20 cellular contexts compared by ENCODE assay signal in the genomic region with DNA sequence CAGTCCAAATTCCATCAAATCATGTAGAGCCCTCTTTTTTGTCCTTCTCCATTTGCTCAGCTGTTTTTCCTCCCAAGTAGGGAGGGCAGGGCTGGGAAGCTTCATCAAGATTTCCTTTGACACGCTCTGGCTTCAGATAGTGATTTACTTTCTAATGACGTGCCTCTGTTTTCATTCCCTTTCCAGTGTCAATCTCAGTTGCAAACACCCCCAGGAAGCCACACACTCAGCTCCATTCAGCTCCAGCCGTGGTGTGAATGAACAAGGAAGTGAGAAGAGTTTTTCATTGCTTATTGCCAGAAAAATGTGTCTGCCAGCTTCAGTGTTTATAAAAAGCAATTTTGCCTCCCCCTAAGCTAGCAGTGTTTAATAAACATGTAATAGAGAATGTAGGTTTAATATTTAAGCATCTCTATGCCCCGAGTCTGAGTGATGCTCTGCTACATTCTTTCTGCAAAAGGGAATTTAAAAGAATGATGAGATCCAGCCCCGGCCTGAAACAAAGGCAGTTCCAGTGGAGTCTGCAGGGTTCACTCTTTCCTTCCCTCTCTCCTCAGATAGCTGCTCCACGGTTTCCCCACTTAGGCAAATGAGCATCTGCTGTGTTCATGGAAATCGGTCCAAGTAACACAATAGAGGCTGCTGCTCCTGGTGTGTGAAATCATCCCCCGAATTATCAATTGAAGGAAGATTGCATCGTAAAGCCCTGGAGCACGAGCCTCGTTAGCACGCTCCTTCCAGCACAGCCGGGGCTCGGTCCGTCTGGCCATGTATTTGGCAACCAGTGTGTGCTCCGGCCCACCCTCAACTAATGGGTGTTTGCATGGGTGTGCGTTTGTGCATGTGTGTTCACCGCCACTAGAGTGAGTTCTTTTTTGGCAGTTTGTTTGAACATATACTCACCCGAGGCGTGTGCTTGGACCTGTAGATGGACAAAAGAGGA.
DNase-seq lines count a peak whose midpoint lies in the region; ATAC-seq and TF ChIP-seq lines count a peak whose summit lies in the region.
"Had no signal": no experiment of that assay in that cellular context is flagged by ENCODE, and none has a peak within 500 bp of the region (broad histone marks: within the 10 kb centered on the region; RNA-seq: fewer than 3 reads in every experiment).

No MANE protein-coding gene starts in this region.

- CTCF ChIA-PET in PC-3 (lab: Charles Lee) = no interaction called here

- no peaks in the 10 kb centered on the region for H3K9me2 ChIP-seq in PC-3 (replicated peaks; ENCODE audit: low read length)

- H3K79me2 ChIP-seq in PC-3 (ENCODE audit: low read length) = no peaks in the 10 kb centered on the region

- no peak overlapping the region for H3K27ac ChIP-seq in PC-3 (ENCODE audit: low read length)
- H3K27ac ChIP-seq: RWPE1, upper lobe of left lung had no signal

- no peak overlapping the region for H3K4me2 ChIP-seq in PC-3 (ENCODE audit: low read length)

- TF ChIP-seq CTCF in omental fat pad (IDR thresholded peaks at IDR 0.05) (no peak), PC-3 (conservative IDR thresholded peaks at IDR 0.05; ENCODE audit: low read depth, low read length) (no peak)

- DNase-seq in NCI-H2081 treated with DMSO at 0.1 percent for 48 hours (lab: John Stamatoyannopoulos, UW) (peak; percentile 47), RPMI8226 (peak; percentile 55), medulla oblongata (ENCODE audit: extremely low spot score) (peak; percentile 74), sciatic nerve (ENCODE audit: low spot score) (no peak), omental fat pad (ENCODE audit: low spot score) (no peak), PC-3 (no peak), NCI-H2029 (lab: John Stamatoyannopoulos, UW) (no peak)
- DNase-seq: activated CD4-positive, CD25-positive, alpha-beta regulatory T cell; activated CD8-positive, alpha-beta T cell treated with anti-CD3 and anti-CD28 coated beads, Interleukin-2, amount 10 ng/mL, durations not matched to agents 7 days and 5 days; activated naive CD4-positive, alpha-beta T cell treated with Interleukin-2 at 50 U/mL for 16 hours; activated T-cell treated with anti-CD3 and anti-CD28 coated beads, Interleukin-2, amount 50 U/mL, for 4 hours; CD8-positive, alpha-beta memory T cell; erythroblast; foreskin melanocyte; H9; NCI-H1048; nephron progenitor cell had no signal

- no TSS peak for BruUV-seq in PC-3 (replicated peaks; lab: Mats Ljungman, UMichigan)

- intact Hi-C loops in sciatic nerve (cut with DNase I) (no loop called here), PC-3 (cut with micrococcal nuclease) (no loop called here)

- no peaks in the 10 kb centered on the region for H3K4me1 ChIP-seq in PC-3 (ENCODE audit: insufficient read depth, low read length)
- H3K4me1 ChIP-seq: upper lobe of left lung had no signal

- no peaks in the 10 kb centered on the region for H3K36me3 ChIP-seq in PC-3 (ENCODE audit: low read depth, low read length)
- H3K36me3 ChIP-seq: upper lobe of left lung had no signal

- POLR2A ChIA-PET in PC-3 (lab: Charles Lee; ENCODE audit: unreplicated experiment) = no interaction called here

- H4K20me1 ChIP-seq in PC-3 (ENCODE audit: low read length) = no peaks in the 10 kb centered on the region

- H3K9me3 ChIP-seq in PC-3 (ENCODE audit: low read length) = no peaks in the 10 kb centered on the region
- H3K9me3 ChIP-seq: upper lobe of left lung had no signal

- peaks cover 11% of the 10 kb centered on the region; the same call in 1 of the 2 replicates for H3K27me3 ChIP-seq in PC-3 (ENCODE audit: low read length)
- H3K27me3 ChIP-seq: upper lobe of left lung had no signal

- no peak overlapping the region for H2AFZ ChIP-seq in PC-3 (ENCODE audit: low read length)

- no peaks in the 10 kb centered on the region for H3F3A ChIP-seq in PC-3 (ENCODE audit: low read length, unreplicated experiment)

- H3K4me3 ChIP-seq in PC-3 (ENCODE audit: low read length) = no peak overlapping the region
- H3K4me3 ChIP-seq: upper lobe of left lung had no signal

- peak; percentile 48 for ATAC-seq in sciatic nerve
- ATAC-seq in omental fat pad (ENCODE audit: low FRiP score) = no peak
- ATAC-seq in PC-3 = no peak
- ATAC-seq: activated CD8-positive, alpha-beta T cell treated with anti-CD3 and anti-CD28 coated beads, Interleukin-2, amount 10 ng/mL, durations not matched to agents 7 days and 5 days; activated T-cell treated with anti-CD3 and anti-CD28 coated beads, Interleukin-2, amount 50 U/mL, for 4 hours; SK-N-SH treated with all-trans-retinoic acid at 6 μM for 48 hours had no signal

- no peak overlapping the region for H3K9ac ChIP-seq in PC-3 (ENCODE audit: low read length)

Comparison
In these comparisons a context has a peak if more than half of its experiments do, and no peak if none do; other contexts are left out.
1. DNase-seq: peak in NCI-H2081 treated with DMSO at 0.1 percent for 48 hours (single experiment), RPMI8226 (single experiment) and medulla oblongata (single experiment); none in sciatic nerve (single experiment), omental fat pad (single experiment), PC-3 (single experiment) and NCI-H2029 (single experiment).